Comparison of ENCODE assay signal across 34 cellular contexts in genomic region chr17:28503420-28503819, GRCh38. TPM values are rescaled to one million over a fixed set of nuclear protein-coding genes. Genes with fewer than 3 reads are reported as not detected.
"Had no signal": no experiment of that assay in that cellular context is flagged by ENCODE, and none has a peak within 500 bp of the region (broad histone marks: within the 10 kb centered on the region; RNA-seq: fewer than 3 reads in every experiment).

No MANE protein-coding gene starts in this region.

- H2AFZ ChIP-seq: parathyroid adenoma had no signal

- H3K4me1 ChIP-seq: parathyroid adenoma, psoas muscle, testis, upper lobe of right lung had no signal

- ATAC-seq: naive thymus-derived CD8-positive, alpha-beta T cell; natural killer cell treated with Interleukin-12 subunit alpha and Interleukin-12 subunit beta and Interleukin-15 and Interleukin-18, amount 100 ng/mL, for 72 hours; psoas muscle; right cardiac atrium; sciatic nerve; stimulated activated memory B cell treated with anti-CD40 and anti-IgM and Interleukin-4, amounts not matched to agents 10 μg/mL and 1 μg/mL and 100 μg/mL, for 72 hours; stimulated activated naive CD8-positive, alpha-beta T cell treated with anti-CD3 and anti-CD28 coated beads, Interleukin-15, amount 100 ng/mL, for 72 hours; stimulated activated naive CD8-positive, alpha-beta T cell treated with anti-CD3 and anti-CD28 coated beads, Interleukin-15, Interleukin-2, amounts not matched to agents 100 U/mL and 50 U/mL, for 24 hours; upper lobe of right lung had no signal

- H3K27me3 ChIP-seq: ovary, testis, vagina had no signal

- H3K27ac ChIP-seq: neutrophil, ovary, parathyroid adenoma, psoas muscle, skin epidermis, spleen, suprapubic skin, testis, tibial artery, transverse colon, upper lobe of right lung, vagina had no signal

- H3K4me2 ChIP-seq: smooth muscle cell had no signal

- H3K79me2 ChIP-seq: parathyroid adenoma had no signal

- H3K4me3 ChIP-seq: ovary, psoas muscle, skin epidermis, smooth muscle cell, spleen, suprapubic skin, testis, tibial artery, transverse colon, upper lobe of right lung, vagina had no signal

- H3K9me3 ChIP-seq: neutrophil, ovary, psoas muscle, spleen, suprapubic skin, testis, tibial artery, transverse colon, upper lobe of right lung, vagina had no signal

- DNase-seq: naive B cell; naive thymus-derived CD8-positive, alpha-beta T cell; nephron progenitor cell; nucleus accumbens; ovary; psoas muscle; spleen; stimulated activated CD4-positive, alpha-beta T cell treated with anti-CD3 and anti-CD28 coated beads, Interleukin-12 subunit alpha, Interleukin-12 subunit beta, amount 100 ng/mL, for 4 hours; stimulated activated CD4-positive, alpha-beta T cell treated with anti-CD3 and anti-CD28 coated beads, Interleukin-1b, Interleukin-23, amount 100 ng/mL, for 48 hours; stimulated activated CD4-positive, alpha-beta T cell treated with anti-CD3 and anti-CD28 coated beads, Interleukin-4, amount 100 ng/mL, for 1 hour; stimulated activated CD4-positive, alpha-beta T cell treated with anti-CD3 and anti-CD28 coated beads, Interleukin-4, amount 100 ng/mL, for 4 hours; stimulated activated CD8-positive, alpha-beta memory T cell treated with anti-CD3 and anti-CD28 coated beads, Interleukin-4, amount 100 ng/mL, for 48 hours; stimulated activated naive CD4-positive, alpha-beta T cell; stimulated activated naive CD8-positive, alpha-beta T cell treated with anti-CD3 and anti-CD28 coated beads, Interleukin-15, amount 100 ng/mL, for 72 hours; stimulated activated naive CD8-positive, alpha-beta T cell treated with anti-CD3 and anti-CD28 coated beads, Interleukin-15, Interleukin-2, amounts not matched to agents 100 U/mL and 50 U/mL, for 24 hours; substantia nigra; testis; tibial artery; transverse colon; upper lobe of right lung had no signal

- H3K36me3 ChIP-seq: neutrophil, ovary, spleen, suprapubic skin, tibial artery, transverse colon, upper lobe of right lung, vagina had no signal

RNA-seq across cellular contexts. Expression of gene FOXN1, which starts 2.7 kb away (rescaled TPM):
- total RNA-seq: naive thymus-derived CD8-positive, alpha-beta T cell; natural killer cell treated with Interleukin-12 subunit alpha and Interleukin-12 subunit beta and Interleukin-15 and Interleukin-18, amount 100 ng/mL, for 72 hours; neural crest cell; omental fat pad; ovary; psoas muscle; renal cortical epithelial cell; right cardiac atrium; sciatic nerve; spleen had no signal

RNA-seq across cellular contexts. Expression of gene SLC13A2, which starts 30.0 kb away (rescaled TPM):
- total RNA-seq: naive thymus-derived CD8-positive, alpha-beta T cell; natural killer cell treated with Interleukin-12 subunit alpha and Interleukin-12 subunit beta and Interleukin-15 and Interleukin-18, amount 100 ng/mL, for 72 hours; neural crest cell; omental fat pad; psoas muscle; renal cortical epithelial cell; right cardiac atrium; sciatic nerve; smooth muscle cell; spleen; urinary bladder; vagina had no signal
